In the genomic region with DNA sequence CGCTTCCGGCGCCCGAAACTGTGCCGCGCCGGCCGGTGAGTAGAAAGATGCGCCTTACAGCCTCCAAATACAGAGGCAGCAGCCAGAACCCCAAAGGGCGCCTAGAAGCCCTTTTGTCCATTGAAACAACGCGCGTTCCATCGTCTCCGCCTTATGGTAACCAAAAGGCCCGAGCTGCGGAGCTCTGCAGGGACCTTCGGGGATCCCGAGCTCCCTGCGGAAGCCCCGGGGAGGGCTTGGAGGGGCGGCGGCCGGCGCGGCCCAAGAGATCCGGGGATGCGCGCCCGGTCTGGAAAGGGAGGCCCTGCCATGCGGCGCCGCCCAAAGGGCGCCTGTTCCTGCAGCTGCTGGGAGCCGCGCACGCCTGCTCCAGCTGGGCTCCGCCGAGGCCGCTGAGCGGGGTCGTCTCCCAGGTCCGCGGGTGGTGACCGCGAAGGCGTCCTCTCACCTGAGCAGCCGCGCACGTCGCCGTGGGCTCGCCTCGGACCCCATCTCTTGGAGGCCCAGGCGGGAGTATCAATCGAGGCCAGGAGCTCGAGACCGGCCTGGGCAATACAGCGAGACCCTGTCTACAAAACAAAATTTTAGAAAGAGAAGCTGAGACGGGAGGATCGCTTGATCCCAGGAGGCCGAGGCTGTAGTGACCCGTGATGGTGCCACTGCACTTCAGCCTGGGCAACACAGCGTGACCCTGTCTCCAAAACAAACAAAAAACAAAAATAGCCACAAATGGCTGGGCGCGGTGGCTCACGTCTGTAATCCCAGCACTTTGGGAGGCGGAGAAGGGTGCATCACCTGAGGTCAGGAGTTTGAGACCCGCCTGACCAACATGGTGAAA, we compare ENCODE assay signal across 8 cellular contexts. TPM values are rescaled to one million over a fixed set of nuclear protein-coding genes. Genes with fewer than 3 reads are reported as not detected.
A peak's percentile ranks its signal among the peaks of the same experiment; 100 is the strongest.
DNase-seq lines count a peak whose midpoint lies in the region; FAIRE-seq and TF ChIP-seq lines count a peak whose summit lies in the region.

No MANE protein-coding gene starts in this region.

- H3K27me3 ChIP-seq in MG63, result no peaks in the 10 kb centered on the region
- no peaks in the 10 kb centered on the region for H3K27me3 ChIP-seq in astrocyte (ENCODE audit: insufficient read depth, low read length)

- H3K9me3 Mint-ChIP-seq in astrocyte (ENCODE audit: unreplicated experiment), result no peaks in the 10 kb centered on the region

- peak overlapping the region; percentile 61 for H3K4me3 ChIP-seq in MG63
- H3K4me3 ChIP-seq in astrocyte (ENCODE audit: insufficient read depth, low read depth, low read length), result peak overlapping the region; percentile 72

- peak overlapping the region; percentile 96 for H3K4me2 ChIP-seq in astrocyte (ENCODE audit: low read length)

- H3K79me2 ChIP-seq in astrocyte (ENCODE audit: insufficient read depth, low read length), result peaks cover 37% of the 10 kb centered on the region

- peaks cover 31% of the 10 kb centered on the region for H4K20me1 ChIP-seq in astrocyte (ENCODE audit: insufficient read depth, low read length)

- peak overlapping the region; percentile 83 for H3K4me3 Mint-ChIP-seq in astrocyte (ENCODE audit: unreplicated experiment)

- H3K36me3 ChIP-seq in MG63 (no peaks in the 10 kb centered on the region), astrocyte (ENCODE audit: insufficient read depth, low read length) (no peaks in the 10 kb centered on the region)

- peak overlapping the region; percentile 85 for H3K9ac ChIP-seq in astrocyte (ENCODE audit: low read length)

- POLR2A ChIA-PET in GM10248 (lab: Yijun Ruan, JAX), result interaction anchor here (0.9 to 2.6 kb wide), 4 partner anchors 8 to 67 kb away, joined by 3 to 20 read pairs (median 8); partner anchors contain the start of genes C16orf95 and MAP1LC3B

- peak overlapping the region; percentile 43 for H3K27ac ChIP-seq in astrocyte (ENCODE audit: low read depth, low read length)

- FAIRE-seq in H54 (lab: Jason Lieb, UNC) (no peak), astrocyte (lab: Jason Lieb, UNC) (no peak)

- TF ChIP-seq POLR2A in H54 (IDR thresholded peaks at IDR 0.05; ENCODE audit: low read depth, low read length), result 0 out of 2 replicates have a peak, but pooled peaks have one; percentile 43

- CTCF ChIA-PET in GM10248 (lab: Yijun Ruan, JAX), result interaction anchor here (1.0 to 2.2 kb wide), 4 partner anchors 10 to 251 kb away, joined by 3 to 19 read pairs (median 5); no protein-coding TSS in a partner anchor

- H2AFZ ChIP-seq in astrocyte (ENCODE audit: low read depth, low read length), result peak overlapping the region; percentile 88

- peak overlapping the region; percentile 80 for H3K27ac Mint-ChIP-seq in astrocyte (ENCODE audit: unreplicated experiment)

- peaks cover 39% of the 10 kb centered on the region for H3K4me1 Mint-ChIP-seq in astrocyte (ENCODE audit: low read depth, unreplicated experiment)

- H3K36me3 Mint-ChIP-seq in astrocyte (ENCODE audit: low read depth, unreplicated experiment), result peaks cover 2% of the 10 kb centered on the region

- peaks cover 31% of the 10 kb centered on the region for H3K4me1 ChIP-seq in astrocyte (ENCODE audit: insufficient read depth, low read length)

- TF ChIP-seq CTCF in astrocyte (IDR thresholded peaks at IDR 0.05; ENCODE audit: insufficient read depth, low read depth, low read length), result no peak
- TF ChIP-seq CTCF in GM10248 (IDR thresholded peaks at IDR 0.05; ENCODE audit: control extremely low read depth, extremely low read depth, low read depth, missing control alignments), result no peak

- DNase-seq in NCI-H2081 (lab: John Stamatoyannopoulos, UW) (peak; percentile 52 to 74), NCI-H2081 treated with DMSO at 0.1 percent for 48 hours (lab: John Stamatoyannopoulos, UW) (no peak), H54 (ENCODE audit: insufficient read length, low spot score) (peak; percentile 44), MG63 (peak; percentile 51), astrocyte (ENCODE audit: low read depth) (no peak), iPS-NIHi7 (ENCODE audit: extremely low spot score) (peak; percentile 41), GM10248 (ENCODE audit: extremely low spot score) (no peak)
- DNase-seq in stimulated activated CD8-positive, alpha-beta memory T cell treated with anti-CD3 and anti-CD28 coated beads, Interleukin-2, amount 100 ng/mL, for 48 hours (ENCODE audit: low read depth in 2 of 2), result peak; percentile 36 to 41

- no peaks in the 10 kb centered on the region for H3K27me3 Mint-ChIP-seq in astrocyte (ENCODE audit: low read depth, unreplicated experiment)

- H3K9me3 ChIP-seq in MG63, result no peaks in the 10 kb centered on the region
- no peaks in the 10 kb centered on the region for H3K9me3 ChIP-seq in astrocyte (ENCODE audit: insufficient read depth, low read depth, low read length)

RNA-seq across cellular contexts. Expression of gene FBXO31, which starts 0.8 kb away (rescaled TPM):
- 12.6 and 33.4 TPM in 2 replicates for total RNA-seq in MG63 (2014; rRNA removed; shearing (Covaris generic); ENCODE audit: low replicate concordance)
- total RNA-seq in astrocyte, result 33.4 and 34.9 TPM in 2 replicates

RNA-seq across cellular contexts. Expression of gene MAP1LC3B, which starts 7.8 kb away (rescaled TPM):
- total RNA-seq in MG63 (2014; rRNA removed; shearing (Covaris generic); ENCODE audit: low replicate concordance), result 7.9 and 16.0 TPM in 2 replicates
- total RNA-seq in astrocyte, result 206 and 221 TPM in 2 replicates

Comparison
In these comparisons a context has a peak if more than half of its experiments do, and no peak if none do; other contexts are left out.
1. DNase-seq: peak in NCI-H2081 (2 of 2), H54 (single experiment), MG63 (single experiment), iPS-NIHi7 (single experiment) and stimulated activated CD8-positive, alpha-beta memory T cell treated with anti-CD3 and anti-CD28 coated beads, Interleukin-2, amount 100 ng/mL, for 48 hours (2 of 2); none in NCI-H2081 treated with DMSO at 0.1 percent for 48 hours (single experiment), astrocyte (single experiment) and GM10248 (single experiment).
2. RNA of gene MAP1LC3B, which starts 7.8 kb away (total RNA-seq): 206 to 221 TPM in astrocyte; 7.9 to 16.0 TPM in MG63; every median in the first group is over 10 times any median in the second.